ENCODE assay signal across 10 cellular contexts in the genomic region with DNA sequence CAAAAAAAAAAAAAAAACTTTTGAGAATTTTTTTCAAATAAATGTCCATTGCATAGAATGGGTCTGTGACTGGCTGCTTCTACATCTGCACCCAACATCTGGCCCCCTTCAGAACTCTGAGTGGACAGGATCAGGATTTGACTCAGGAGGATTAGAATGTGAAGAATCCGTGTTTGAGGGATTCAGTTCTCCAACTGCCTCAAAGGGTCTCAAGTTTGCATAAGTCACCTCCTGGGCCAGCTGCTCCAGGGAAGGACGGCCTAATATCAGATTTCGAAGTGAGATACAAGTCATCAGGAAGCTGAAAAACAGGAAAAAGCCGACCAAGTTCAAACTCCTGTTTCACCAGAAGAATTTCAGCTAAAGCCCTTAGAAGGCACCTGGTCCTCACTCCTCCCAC. TPM values are rescaled to one million over a fixed set of nuclear protein-coding genes. Genes with fewer than 3 reads are reported as not detected.
DNase-seq lines count a peak whose midpoint lies in the region; ATAC-seq and TF ChIP-seq lines count a peak whose summit lies in the region.
"Had no signal": no experiment of that assay in that cellular context is flagged by ENCODE, and none has a peak within 500 bp of the region (broad histone marks: within the 10 kb centered on the region; RNA-seq: fewer than 3 reads in every experiment).

No MANE protein-coding gene starts in this region.

- intact Hi-C loops in A673 (cut with micrococcal nuclease; ENCODE audit: unreplicated experiment) (loop anchor here (10.0 kb wide), 2 partner anchors 225 to 485 kb away; partner anchors contain the start of gene TGOLN2), breast epithelium (cut with DNase I; ENCODE audit: low total_unique reads) (loop anchor here (5.0 kb wide), 1 partner anchor 118 kb away; no protein-coding TSS in a partner anchor), mucosa of descending colon (cut with DNase I, micrococcal nuclease) (loop anchor here in 1 of 2 donors (5.0 kb wide), 1 partner anchor 128 kb away; no protein-coding TSS in a partner anchor)

- peaks cover 64% of the 10 kb centered on the region for H3K36me3 ChIP-seq in A673 (ENCODE audit: insufficient read depth, low read length, poor library complexity, severe bottlenecking)
- no peaks in the 10 kb centered on the region for H3K36me3 ChIP-seq in breast epithelium
- no peaks in the 10 kb centered on the region for H3K36me3 ChIP-seq in mucosa of descending colon (ENCODE audit: low read depth)

- no peak for TF ChIP-seq POLR2A in breast epithelium (IDR thresholded peaks at IDR 0.05)

- TF ChIP-seq CTCF in A673 (conservative IDR thresholded peaks at IDR 0.05; ENCODE audit: low read depth, low read length): no peak
- TF ChIP-seq CTCF in breast epithelium (IDR thresholded peaks at IDR 0.05): no peak
- TF ChIP-seq CTCF in mucosa of descending colon (IDR thresholded peaks at IDR 0.05): no peak

- H3K9me3 ChIP-seq in A673 (ENCODE audit: low read depth, low read length, poor library complexity, severe bottlenecking) (no peaks in the 10 kb centered on the region), breast epithelium (no peaks in the 10 kb centered on the region), mucosa of descending colon (no peaks in the 10 kb centered on the region)

- H3K4me1 ChIP-seq in A673 (ENCODE audit: insufficient read depth, low read length, poor library complexity, severe bottlenecking) (peaks cover under 1% of the 10 kb centered on the region), breast epithelium (no peaks in the 10 kb centered on the region), mucosa of descending colon (ENCODE audit: low read depth) (no peaks in the 10 kb centered on the region)

- H3K27me3 ChIP-seq in A673 (replicated peaks; ENCODE audit: insufficient read depth, low read depth, low read length, poor library complexity) (no peaks in the 10 kb centered on the region), breast epithelium (no peaks in the 10 kb centered on the region)
- H3K27me3 ChIP-seq: foreskin keratinocyte had no signal

- no TSS peak for BruUV-seq in A673 (replicated peaks; lab: Mats Ljungman, UMichigan)

- ATAC-seq in mucosa of descending colon: no peak
- ATAC-seq: foreskin keratinocyte had no signal

- CTCF ChIA-PET in A673 (lab: Charles Lee): interaction anchor here (0.6 kb wide), 1 partner anchor 136 kb away, joined by 3 read pairs; no protein-coding TSS in a partner anchor

- DNase-seq in A673 (ENCODE audit: low spot score): no peak
- peak; percentile 99 for DNase-seq in HS-27A (ENCODE audit: low read depth)
- no peak for DNase-seq in breast epithelium (ENCODE audit: low spot score in 2 of 2)
- DNase-seq in left kidney (ENCODE audit: low read depth, low spot score): peak; percentile 73
- DNase-seq in mucosa of descending colon: no peak
- DNase-seq in stimulated activated CD8-positive, alpha-beta memory T cell treated with anti-CD3 and anti-CD28 coated beads, Interleukin-4, amount 100 ng/mL, for 48 hours: no peak
- DNase-seq in iPS-NIHi11 (ENCODE audit: low spot score): no peak
- DNase-seq in GF-D8 (lab: John Stamatoyannopoulos, UW): no peak
- DNase-seq: activated T-cell treated with anti-CD3 and anti-CD28 coated beads, Interleukin-2, amount 50 U/mL, for 48 hours had no signal

- H3K4me3 ChIP-seq in A673 (ENCODE audit: low read depth, low read length, poor library complexity, severe bottlenecking) (no peak overlapping the region), breast epithelium (no peak overlapping the region), mucosa of descending colon (no peak overlapping the region)

- POLR2A ChIA-PET in A673 (lab: Charles Lee; ENCODE audit: low non-redundant PET): interaction anchor here (1.0 kb wide), 1 partner anchor 130 kb away, joined by 9 read pairs; no protein-coding TSS in a partner anchor

- H3K27ac ChIP-seq in A673 (ENCODE audit: low read depth, low read length, poor library complexity, severe bottlenecking) (peak overlapping the region; percentile 32), breast epithelium (peak overlapping the region; percentile 59 to 75)
- H3K27ac ChIP-seq: foreskin keratinocyte had no signal

RNA-seq across cellular contexts. Expression of gene MAT2A, which starts 10.9 kb away (rescaled TPM):
- total RNA-seq in A673 (2021) (355 and 408 TPM in 2 replicates), breast epithelium (100 to 1,000 TPM; 180 to 263 (median 236) TPM), mucosa of descending colon (100 to 1,000 TPM; 156 to 229 (median 167) TPM)

RNA-seq across cellular contexts. Expression of gene GGCX, which starts 11.5 kb away (rescaled TPM):
- total RNA-seq in A673 (2021) (60.5 and 61.8 TPM in 2 replicates), breast epithelium (10 to 100 TPM; 26.7 to 35.1 (median 31.8) TPM), mucosa of descending colon (10 to 100 TPM; 26.4 to 39.1 (median 31.7) TPM)

RNA-seq across cellular contexts. Expression of gene VAMP8, which starts 27.6 kb away (rescaled TPM):
- total RNA-seq in A673 (2021) (not detected in 2 replicates), breast epithelium (100 to 1,000 TPM in 1 of 3 donors, 10 to 100 TPM in 2; 23.2 to 127 (median 55.7) TPM), mucosa of descending colon (100 to 1,000 TPM; 125 to 312 (median 254) TPM)

RNA-seq across cellular contexts. Expression of gene VAMP5, which starts 34.4 kb away (rescaled TPM):
- total RNA-seq in A673 (2021): 2.1 and 3.8 TPM in 2 replicates
- 10 to 100 TPM; 33.8 to 92.0 (median 50.8) TPM for total RNA-seq in breast epithelium
- total RNA-seq in mucosa of descending colon: 10 to 100 TPM; 10.8 to 39.3 (median 28.3) TPM

RNA-seq across cellular contexts. Expression of gene RNF181, which starts 45.7 kb away (rescaled TPM):
- 78.5 and 99.1 TPM in 2 replicates for total RNA-seq in A673 (2021)
- total RNA-seq in breast epithelium: 100 to 1,000 TPM; 131 to 243 (median 161) TPM
- 10 to 100 TPM; 73.7 to 89.5 (median 80.8) TPM for total RNA-seq in mucosa of descending colon

Comparison
In these comparisons a context has a peak if more than half of its experiments do, and no peak if none do; other contexts are left out.
1. DNase-seq: peak in HS-27A (single experiment) and left kidney (single experiment); none in A673 (single experiment), breast epithelium (0 of 2), mucosa of descending colon (0 of 3), stimulated activated CD8-positive, alpha-beta memory T cell treated with anti-CD3 and anti-CD28 coated beads, Interleukin-4, amount 100 ng/mL, for 48 hours (single experiment), iPS-NIHi11 (single experiment) and GF-D8 (single experiment).
2. RNA of gene VAMP8, which starts 27.6 kb away (total RNA-seq): 125 to 312 TPM in mucosa of descending colon and 23.2 to 127 TPM in breast epithelium; not detected in A673; every median in the first group is over 10 times any median in the second.